Comparison of ENCODE assay signal across 26 cellular contexts in the genomic region with DNA sequence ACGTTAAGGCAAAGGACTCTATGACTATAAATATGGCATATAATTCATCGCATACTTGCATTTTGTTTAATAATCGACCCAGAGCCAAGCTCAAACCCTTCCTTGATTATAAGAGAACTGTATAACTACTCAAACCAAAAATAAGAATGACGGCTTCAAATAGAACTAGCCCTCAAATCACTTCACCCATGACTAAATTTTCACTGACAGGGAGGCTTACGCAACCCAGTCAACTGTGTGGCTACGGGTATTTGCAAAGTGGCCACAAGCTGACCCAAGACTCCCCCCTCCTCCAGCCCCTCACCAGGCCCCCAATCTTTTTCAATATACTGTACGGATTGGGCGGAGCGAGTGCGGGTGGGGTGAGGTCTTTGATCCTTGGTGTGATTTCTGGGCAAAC.
DNase-seq lines count a peak whose midpoint lies in the region; ATAC-seq and TF ChIP-seq lines count a peak whose summit lies in the region.
"Had no signal": no experiment of that assay in that cellular context is flagged by ENCODE, and none has a peak within 500 bp of the region (broad histone marks: within the 10 kb centered on the region; RNA-seq: fewer than 3 reads in every experiment).

No MANE protein-coding gene starts in this region.

- H3K9me2 ChIP-seq in GM23248 (ENCODE audit: insufficient read depth), result no peaks in the 10 kb centered on the region

- DNase-seq in NCI-H748 (lab: John Stamatoyannopoulos, UW; ENCODE audit: unreplicated experiment), result peak; percentile 60
- DNase-seq in NCI-H748 treated with DMSO at 0.1 percent for 48 hours (lab: John Stamatoyannopoulos, UW), result no peak
- DNase-seq in SW480 (ENCODE audit: low spot score), result peak; percentile 7
- peak; percentile 20 for DNase-seq in epithelial cell of proximal tubule (ENCODE audit: low read depth)
- peak; percentile 22 for DNase-seq in retina
- DNase-seq in GM23248, result no peak
- DNase-seq: CD8-positive, alpha-beta T cell; DMS 273 treated with DMSO at 0.1 percent for 48 hours; DND-41; H7; KBM-7; NCI-H1092; NCI-H1417 treated with DMSO at 0.1 percent for 48 hours; NCI-H1694 treated with DMSO at 0.1 percent for 48 hours; NCI-H2081; NCI-H510A treated with DMSO at 0.1 percent for 48 hours; NCI-H774; NK-92 treated with Interleukin-12 subunit alpha and Interleukin-12 subunit beta, amount 100 ng/mL, for 24 hours; Right ventricle myocardium superior; RPMI8226; T-cell had no signal

- no peak overlapping the region for H3K4me2 ChIP-seq in GM23248 (ENCODE audit: unreplicated experiment)

- H3K27ac ChIP-seq in GM23248, result no peak overlapping the region
- H3K27ac ChIP-seq: C4-2B, SJSA1 had no signal

- H3F3A ChIP-seq in GM23248 (ENCODE audit: insufficient read depth), result no peaks in the 10 kb centered on the region

- H3K9ac ChIP-seq in GM23248, result no peak overlapping the region

- no peaks in the 10 kb centered on the region for H3K36me3 ChIP-seq in GM23248 (ENCODE audit: low read depth)
- H3K36me3 ChIP-seq: SJSA1 had no signal

- H3K4me3 ChIP-seq in epithelial cell of proximal tubule (ENCODE audit: low read depth, low read length) (no peak overlapping the region), GM23248 (no peak overlapping the region)
- H3K4me3 ChIP-seq: SJSA1 had no signal

- no peak for ATAC-seq in GM19467 (IDR thresholded peaks at IDR 0.05; ENCODE audit: unreplicated experiment)
- ATAC-seq in HG03378 (IDR thresholded peaks at IDR 0.05; ENCODE audit: unreplicated experiment), result no peak
- ATAC-seq: CD8-positive, alpha-beta T cell; HepG2; T-cell had no signal

- H3K9me3 ChIP-seq in GM23248 (ENCODE audit: low read depth), result no peaks in the 10 kb centered on the region
- H3K9me3 ChIP-seq: SJSA1 had no signal

- no peak for TF ChIP-seq CTCF in epithelial cell of proximal tubule (conservative IDR thresholded peaks at IDR 0.05; ENCODE audit: low read depth, low read length)

- peaks cover 5% of the 10 kb centered on the region; the same call in 1 of the 2 replicates for H3K4me1 ChIP-seq in GM23248 (ENCODE audit: insufficient read depth)
- H3K4me1 ChIP-seq: SJSA1 had no signal

- in situ Hi-C loops in GM23248 (cut with MboI), result loop anchor here (10.0 to 25.0 kb wide), 2 partner anchors 1049 to 1391 kb away; no protein-coding TSS in a partner anchor

- H2AFZ ChIP-seq in GM23248, result no peak overlapping the region

- 48 to 54% methylated on average over 10 of the region's 10 CpGs for WGBS in GM23248 (ENCODE audit: low coverage in 1 of 2, low lambda C conversion rate in 2 of 2, missing lambda C conversion rate in 2 of 2), 2 experiments

- H3K79me2 ChIP-seq in GM23248 (ENCODE audit: insufficient read depth), result no peaks in the 10 kb centered on the region

- peaks cover 42% of the 10 kb centered on the region for H3K27me3 ChIP-seq in GM23248 (replicated peaks; ENCODE audit: insufficient read depth)
- H3K27me3 ChIP-seq: SJSA1 had no signal

- no peaks in the 10 kb centered on the region for H4K20me1 ChIP-seq in GM23248 (ENCODE audit: insufficient read depth)

Comparison
In these comparisons a context has a peak if more than half of its experiments do, and no peak if none do; other contexts are left out.
1. DNase-seq: peak in NCI-H748 (single experiment), SW480 (single experiment), epithelial cell of proximal tubule (single experiment) and retina (single experiment); none in NCI-H748 treated with DMSO at 0.1 percent for 48 hours (single experiment) and GM23248 (single experiment).